In genomic region chr19:1249298-1249989, GRCh38 we compare ENCODE assay signal across 8 cellular contexts. TPM values are rescaled to one million over a fixed set of nuclear protein-coding genes. Genes with fewer than 3 reads are reported as not detected.
A peak's percentile ranks its signal among the peaks of the same experiment; 100 is the strongest.
DNase-seq lines count a peak whose midpoint lies in the region; ATAC-seq and TF ChIP-seq lines count a peak whose summit lies in the region.

No MANE protein-coding gene starts in this region.

- H3K27me3 Mint-ChIP-seq in IgD-negative memory B cell, result no peaks in the 10 kb centered on the region

- H3K79me2 ChIP-seq in OCI-LY3 (ENCODE audit: low read length), result peaks cover 48% of the 10 kb centered on the region

- H3K9me3 Mint-ChIP-seq in IgD-negative memory B cell, result no peaks in the 10 kb centered on the region

- H3K27ac ChIP-seq in OCI-LY3 (ENCODE audit: low read length) (peak overlapping the region; percentile 92), epithelial cell of prostate (peak overlapping the region; percentile 99)

- no peaks in the 10 kb centered on the region for H3K9me3 ChIP-seq in OCI-LY3 (ENCODE audit: insufficient read depth, low read length)

- peaks cover 11% of the 10 kb centered on the region; the same call in 1 of the 2 replicates for H4K20me1 ChIP-seq in OCI-LY3 (ENCODE audit: insufficient read depth, low read length)

- no peaks in the 10 kb centered on the region for H3K27me3 ChIP-seq in OCI-LY3 (ENCODE audit: low read depth, low read length)

- H2AFZ ChIP-seq in OCI-LY3 (ENCODE audit: low read depth, low read length), result no peak overlapping the region

- peaks cover 4 to 10% (median 8%) of the 10 kb centered on the region in 3 donors for H3K4me1 Mint-ChIP-seq in IgD-negative memory B cell

- H3K36me3 ChIP-seq in OCI-LY3 (replicated peaks; ENCODE audit: low read depth, low read length), result peaks cover 27% of the 10 kb centered on the region

- ATAC-seq in GM21447 (IDR thresholded peaks at IDR 0.05; ENCODE audit: unreplicated experiment), result peak; percentile 38

- peak overlapping the region; percentile 85 to 99 (median 94) for H3K4me3 Mint-ChIP-seq in IgD-negative memory B cell

- peak overlapping the region; percentile 94 to 100 (median 94) for H3K27ac Mint-ChIP-seq in IgD-negative memory B cell

- peak overlapping the region; percentile 98 for H3K9ac ChIP-seq in OCI-LY3 (ENCODE audit: low read length)

- H3K4me2 ChIP-seq in OCI-LY3 (ENCODE audit: low read length), result peak overlapping the region; percentile 100

- DNase-seq in COR-L47 (lab: John Stamatoyannopoulos, UW) (peak; percentile 94), activated T-cell treated with anti-CD3 and anti-CD28 coated beads for 4 hours (peak; percentile 92), epithelial cell of prostate (ENCODE audit: low read depth, low spot score) (no peak), mucosa of gallbladder (ENCODE audit: low spot score) (peak; percentile 96)
- DNase-seq in stimulated activated CD8-positive, alpha-beta memory T cell treated with anti-CD3 and anti-CD28 coated beads, Interleukin-4, amount 100 ng/mL, for 24 hours (ENCODE audit: low read depth), result peak; percentile 90

- TF ChIP-seq CTCF in OCI-LY3 (IDR thresholded peaks at IDR 0.05; ENCODE audit: low read depth, low read length), result no peak

- no peaks in the 10 kb centered on the region for H3K36me3 Mint-ChIP-seq in IgD-negative memory B cell

- peak overlapping the region; percentile 88 for H3K4me3 ChIP-seq in OCI-LY3 (ENCODE audit: low read length)

- peaks cover 35% of the 10 kb centered on the region for H3K4me1 ChIP-seq in OCI-LY3 (ENCODE audit: low read length)

RNA-seq across cellular contexts. Expression of gene MIDN, which starts 1.1 kb away (rescaled TPM):
- 4.8 TPM for polyA plus RNA-seq in IgD-negative memory B cell
- total RNA-seq in mucosa of gallbladder, result 127 TPM

RNA-seq across cellular contexts. Expression of gene ATP5F1D, which starts 7.9 kb away (rescaled TPM):
- polyA plus RNA-seq in IgD-negative memory B cell, result 339 TPM
- 213 TPM for total RNA-seq in mucosa of gallbladder

RNA-seq across cellular contexts. Expression of gene CBARP, which starts 11.6 kb away (rescaled TPM):
- polyA plus RNA-seq in IgD-negative memory B cell, result not detected
- total RNA-seq in mucosa of gallbladder, result 1.1 TPM

RNA-seq across cellular contexts. Expression of gene CIRBP, which starts 19.7 kb away (rescaled TPM):
- polyA plus RNA-seq in IgD-negative memory B cell, result 377 TPM
- 382 TPM for total RNA-seq in mucosa of gallbladder

RNA-seq across cellular contexts. Expression of gene FAM174C, which starts 25.9 kb away (rescaled TPM):
- polyA plus RNA-seq in IgD-negative memory B cell, result 115 TPM
- 57.6 TPM for total RNA-seq in mucosa of gallbladder
